In the genomic region with DNA sequence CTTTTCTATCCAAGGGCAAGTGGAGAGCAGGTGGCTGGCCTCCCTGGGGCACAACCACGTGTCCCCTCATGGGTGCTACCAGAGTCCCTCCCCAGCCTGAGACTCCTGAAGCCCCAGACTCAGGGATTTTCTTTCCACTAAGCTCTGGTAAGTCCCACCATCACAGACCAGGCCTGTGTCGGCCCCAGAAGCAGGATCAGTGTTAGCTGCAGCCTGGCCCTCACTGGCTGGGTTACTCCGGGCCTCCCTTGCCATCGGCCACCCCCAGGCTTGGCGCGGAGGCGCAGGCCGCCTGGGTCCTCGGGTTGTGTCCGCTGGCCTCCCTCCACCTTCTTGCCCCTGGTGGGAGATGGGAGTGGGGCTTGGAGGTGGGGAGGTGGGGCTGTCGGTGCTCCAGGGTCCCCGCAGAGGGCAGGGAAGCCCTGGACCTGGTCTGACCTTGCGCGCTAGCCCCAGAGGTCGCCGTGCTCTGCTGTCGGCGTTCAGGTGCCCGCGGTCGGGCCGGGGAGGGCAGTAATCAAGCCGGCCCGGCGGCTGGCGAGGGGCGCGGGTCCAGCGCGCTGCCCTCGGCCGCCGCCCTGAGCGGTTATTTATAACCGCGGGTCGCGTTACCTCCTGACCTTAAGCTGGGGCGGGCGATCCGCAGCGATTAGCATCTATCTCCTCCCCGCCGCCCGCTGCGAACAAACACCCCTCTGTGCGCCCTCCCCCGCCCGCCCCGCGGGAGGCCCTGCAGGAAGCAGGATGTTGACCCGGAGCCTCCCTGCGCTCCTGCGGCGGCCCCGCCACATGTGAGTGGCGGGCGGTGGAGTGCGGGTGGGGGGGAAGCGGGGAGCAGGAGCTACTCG, we compare ENCODE assay signal across 1 cellular context.
TF ChIP-seq lines count a peak whose summit lies in the region.

No MANE protein-coding gene starts in this region.

TF ChIP-seq in K562, 482 proteins besides CTCF, POLR2A, EP300 and RAD21 (continued from another document and continues in another):
- TF ChIP-seq, protein P1, sequence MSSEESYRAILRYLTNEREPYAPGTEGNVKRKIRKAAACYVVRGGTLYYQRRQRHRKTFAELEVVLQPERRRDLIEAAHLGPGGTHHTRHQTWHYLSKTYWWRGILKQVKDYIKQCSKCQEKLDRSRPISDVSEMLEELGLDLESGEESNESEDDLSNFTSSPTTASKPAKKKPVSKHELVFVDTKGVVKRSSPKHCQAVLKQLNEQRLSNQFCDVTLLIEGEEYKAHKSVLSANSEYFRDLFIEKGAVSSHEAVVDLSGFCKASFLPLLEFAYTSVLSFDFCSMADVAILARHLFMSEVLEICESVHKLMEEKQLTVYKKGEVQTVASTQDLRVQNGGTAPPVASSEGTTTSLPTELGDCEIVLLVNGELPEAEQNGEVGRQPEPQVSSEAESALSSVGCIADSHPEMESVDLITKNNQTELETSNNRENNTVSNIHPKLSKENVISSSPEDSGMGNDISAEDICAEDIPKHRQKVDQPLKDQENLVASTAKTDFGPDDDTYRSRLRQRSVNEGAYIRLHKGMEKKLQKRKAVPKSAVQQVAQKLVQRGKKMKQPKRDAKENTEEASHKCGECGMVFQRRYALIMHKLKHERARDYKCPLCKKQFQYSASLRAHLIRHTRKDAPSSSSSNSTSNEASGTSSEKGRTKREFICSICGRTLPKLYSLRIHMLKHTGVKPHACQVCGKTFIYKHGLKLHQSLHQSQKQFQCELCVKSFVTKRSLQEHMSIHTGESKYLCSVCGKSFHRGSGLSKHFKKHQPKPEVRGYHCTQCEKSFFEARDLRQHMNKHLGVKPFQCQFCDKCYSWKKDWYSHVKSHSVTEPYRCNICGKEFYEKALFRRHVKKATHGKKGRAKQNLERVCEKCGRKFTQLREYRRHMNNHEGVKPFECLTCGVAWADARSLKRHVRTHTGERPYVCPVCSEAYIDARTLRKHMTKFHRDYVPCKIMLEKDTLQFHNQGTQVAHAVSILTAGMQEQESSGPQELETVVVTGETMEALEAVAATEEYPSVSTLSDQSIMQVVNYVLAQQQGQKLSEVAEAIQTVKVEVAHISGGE (CRISPR knock-in tag; IDR thresholded peaks at IDR 0.05) = peak in 2 of 3 experiments; percentile 73 to 75; a peak in 3 of 6 replicates
- TF ChIP-seq, protein P2, sequence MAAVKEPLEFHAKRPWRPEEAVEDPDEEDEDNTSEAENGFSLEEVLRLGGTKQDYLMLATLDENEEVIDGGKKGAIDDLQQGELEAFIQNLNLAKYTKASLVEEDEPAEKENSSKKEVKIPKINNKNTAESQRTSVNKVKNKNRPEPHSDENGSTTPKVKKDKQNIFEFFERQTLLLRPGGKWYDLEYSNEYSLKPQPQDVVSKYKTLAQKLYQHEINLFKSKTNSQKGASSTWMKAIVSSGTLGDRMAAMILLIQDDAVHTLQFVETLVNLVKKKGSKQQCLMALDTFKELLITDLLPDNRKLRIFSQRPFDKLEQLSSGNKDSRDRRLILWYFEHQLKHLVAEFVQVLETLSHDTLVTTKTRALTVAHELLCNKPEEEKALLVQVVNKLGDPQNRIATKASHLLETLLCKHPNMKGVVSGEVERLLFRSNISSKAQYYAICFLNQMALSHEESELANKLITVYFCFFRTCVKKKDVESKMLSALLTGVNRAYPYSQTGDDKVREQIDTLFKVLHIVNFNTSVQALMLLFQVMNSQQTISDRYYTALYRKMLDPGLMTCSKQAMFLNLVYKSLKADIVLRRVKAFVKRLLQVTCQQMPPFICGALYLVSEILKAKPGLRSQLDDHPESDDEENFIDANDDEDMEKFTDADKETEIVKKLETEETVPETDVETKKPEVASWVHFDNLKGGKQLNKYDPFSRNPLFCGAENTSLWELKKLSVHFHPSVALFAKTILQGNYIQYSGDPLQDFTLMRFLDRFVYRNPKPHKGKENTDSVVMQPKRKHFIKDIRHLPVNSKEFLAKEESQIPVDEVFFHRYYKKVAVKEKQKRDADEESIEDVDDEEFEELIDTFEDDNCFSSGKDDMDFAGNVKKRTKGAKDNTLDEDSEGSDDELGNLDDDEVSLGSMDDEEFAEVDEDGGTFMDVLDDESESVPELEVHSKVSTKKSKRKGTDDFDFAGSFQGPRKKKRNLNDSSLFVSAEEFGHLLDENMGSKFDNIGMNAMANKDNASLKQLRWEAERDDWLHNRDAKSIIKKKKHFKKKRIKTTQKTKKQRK (IDR thresholded peaks at IDR 0.05; ENCODE audit: borderline replicate concordance, low read depth, low read length) = no peak
- TF ChIP-seq ZNF347 (CRISPR knock-in tag; IDR thresholded peaks at IDR 0.05; ENCODE audit: low read depth) (no peak), KDM1A (IDR thresholded peaks at IDR 0.05) (peak; percentile 73 to 76), TARDBP (IDR thresholded peaks at IDR 0.05) (no peak), CCNT2 (IDR thresholded peaks at IDR 0.05; ENCODE audit: borderline replicate concordance, extremely low read depth, insufficient read length, low read depth, low read length) (peak; percentile 98), RNF2 (IDR thresholded peaks at IDR 0.05) (peak; percentile 95), ZNF140 (CRISPR knock-in tag; IDR thresholded peaks at IDR 0.05) (no peak), SRSF3 (IDR thresholded peaks at IDR 0.05; ENCODE audit: insufficient read depth, low read length) (no peak), HMGN3 (IDR thresholded peaks at IDR 0.05; ENCODE audit: borderline replicate concordance, extremely low read depth, insufficient read length, low read depth, low read length) (peak; percentile 96), SREBF2 (CRISPR knock-in tag; IDR thresholded peaks at IDR 0.05) (no peak), PHF20 (IDR thresholded peaks at IDR 0.05; ENCODE audit: partially characterized antibody) (peak; percentile 23), RAD51 (IDR thresholded peaks at IDR 0.05; ENCODE audit: borderline replicate concordance, low read depth) (no peak), PTBP1 (IDR thresholded peaks at IDR 0.05; ENCODE audit: low read depth, low read length) (no peak), NCOA6 (IDR thresholded peaks at IDR 0.05) (no peak), ZEB2 (IDR thresholded peaks at IDR 0.05) (no peak), NR2C2 (CRISPR knock-in tag; IDR thresholded peaks at IDR 0.05) (no peak), NR2C2 (tag; IDR thresholded peaks at IDR 0.05) (peak; percentile 96), ARID1B (IDR thresholded peaks at IDR 0.05) (peak; percentile 67; the same call in 1 of the 2 replicates), ZNF165 (CRISPR knock-in tag; IDR thresholded peaks at IDR 0.05; ENCODE audit: borderline replicate concordance) (no peak), ZNF764 (CRISPR knock-in tag; IDR thresholded peaks at IDR 0.05; ENCODE audit: low read depth) (no peak), PRPF4 (IDR thresholded peaks at IDR 0.05; ENCODE audit: insufficient read depth, low read depth, low read length, poor library complexity, severe bottlenecking) (peak; percentile 41), RBFOX2 (IDR thresholded peaks at IDR 0.05; ENCODE audit: low read depth, low read length) (peak; percentile 95), SAFB (IDR thresholded peaks at IDR 0.05; ENCODE audit: borderline replicate concordance, low read depth, low read length) (no peak), IFI16 (CRISPR knock-in tag; IDR thresholded peaks at IDR 0.05) (no peak), HMG20B (CRISPR knock-in tag; IDR thresholded peaks at IDR 0.05) (peak; percentile 43; the same call in 1 of the 2 replicates), SRSF9 (IDR thresholded peaks at IDR 0.05; ENCODE audit: borderline replicate concordance, low read depth, low read length) (no peak), TBL1XR1 (IDR thresholded peaks at IDR 0.05; ENCODE audit: low read length in 2 of 2) (peak in 1 of 2 experiments; percentile 85; a peak in 3 of 4 replicates), MECOM (CRISPR knock-in tag; IDR thresholded peaks at IDR 0.05) (no peak), ZNF644 (tag; IDR thresholded peaks at IDR 0.05; ENCODE audit: low read depth) (no peak), MEIS2 (IDR thresholded peaks at IDR 0.05; ENCODE audit: partially characterized antibody) (peak; percentile 57), HSF4 (CRISPR knock-in tag; IDR thresholded peaks at IDR 0.05; ENCODE audit: borderline replicate concordance) (no peak), SP2 (IDR thresholded peaks at IDR 0.05; ENCODE audit: extremely low read depth, low read depth, low read length, poor library complexity, severe bottlenecking) (no peak), GABPB1 (CRISPR knock-in tag; IDR thresholded peaks at IDR 0.05) (peak; percentile 59), RBM34 (IDR thresholded peaks at IDR 0.05; ENCODE audit: borderline replicate concordance, insufficient read depth, low read length) (no peak), ZNF232 (CRISPR knock-in tag; IDR thresholded peaks at IDR 0.05) (no peak; the same call in 1 of the 2 replicates), ZKSCAN8 (CRISPR knock-in tag; IDR thresholded peaks at IDR 0.05) (no peak), CBX2 (IDR thresholded peaks at IDR 0.05; ENCODE audit: insufficient read depth, low read length, poor library complexity, severe bottlenecking) (no peak), ZNF707 (CRISPR knock-in tag; conservative IDR thresholded peaks at IDR 0.05) (no peak)
- TF ChIP-seq, protein P3, sequence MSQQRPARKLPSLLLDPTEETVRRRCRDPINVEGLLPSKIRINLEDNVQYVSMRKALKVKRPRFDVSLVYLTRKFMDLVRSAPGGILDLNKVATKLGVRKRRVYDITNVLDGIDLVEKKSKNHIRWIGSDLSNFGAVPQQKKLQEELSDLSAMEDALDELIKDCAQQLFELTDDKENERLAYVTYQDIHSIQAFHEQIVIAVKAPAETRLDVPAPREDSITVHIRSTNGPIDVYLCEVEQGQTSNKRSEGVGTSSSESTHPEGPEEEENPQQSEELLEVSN (IDR thresholded peaks at IDR 0.05; ENCODE audit: borderline replicate concordance in 1 of 2, extremely low read depth in 1 of 2, insufficient read depth in 1 of 2, insufficient read length in 1 of 2, low read depth in 1 of 2, low read length in 1 of 2, poor library complexity in 1 of 2, severe bottlenecking in 1 of 2) = peak; percentile 59 to 91
- TF ChIP-seq, protein P4, sequence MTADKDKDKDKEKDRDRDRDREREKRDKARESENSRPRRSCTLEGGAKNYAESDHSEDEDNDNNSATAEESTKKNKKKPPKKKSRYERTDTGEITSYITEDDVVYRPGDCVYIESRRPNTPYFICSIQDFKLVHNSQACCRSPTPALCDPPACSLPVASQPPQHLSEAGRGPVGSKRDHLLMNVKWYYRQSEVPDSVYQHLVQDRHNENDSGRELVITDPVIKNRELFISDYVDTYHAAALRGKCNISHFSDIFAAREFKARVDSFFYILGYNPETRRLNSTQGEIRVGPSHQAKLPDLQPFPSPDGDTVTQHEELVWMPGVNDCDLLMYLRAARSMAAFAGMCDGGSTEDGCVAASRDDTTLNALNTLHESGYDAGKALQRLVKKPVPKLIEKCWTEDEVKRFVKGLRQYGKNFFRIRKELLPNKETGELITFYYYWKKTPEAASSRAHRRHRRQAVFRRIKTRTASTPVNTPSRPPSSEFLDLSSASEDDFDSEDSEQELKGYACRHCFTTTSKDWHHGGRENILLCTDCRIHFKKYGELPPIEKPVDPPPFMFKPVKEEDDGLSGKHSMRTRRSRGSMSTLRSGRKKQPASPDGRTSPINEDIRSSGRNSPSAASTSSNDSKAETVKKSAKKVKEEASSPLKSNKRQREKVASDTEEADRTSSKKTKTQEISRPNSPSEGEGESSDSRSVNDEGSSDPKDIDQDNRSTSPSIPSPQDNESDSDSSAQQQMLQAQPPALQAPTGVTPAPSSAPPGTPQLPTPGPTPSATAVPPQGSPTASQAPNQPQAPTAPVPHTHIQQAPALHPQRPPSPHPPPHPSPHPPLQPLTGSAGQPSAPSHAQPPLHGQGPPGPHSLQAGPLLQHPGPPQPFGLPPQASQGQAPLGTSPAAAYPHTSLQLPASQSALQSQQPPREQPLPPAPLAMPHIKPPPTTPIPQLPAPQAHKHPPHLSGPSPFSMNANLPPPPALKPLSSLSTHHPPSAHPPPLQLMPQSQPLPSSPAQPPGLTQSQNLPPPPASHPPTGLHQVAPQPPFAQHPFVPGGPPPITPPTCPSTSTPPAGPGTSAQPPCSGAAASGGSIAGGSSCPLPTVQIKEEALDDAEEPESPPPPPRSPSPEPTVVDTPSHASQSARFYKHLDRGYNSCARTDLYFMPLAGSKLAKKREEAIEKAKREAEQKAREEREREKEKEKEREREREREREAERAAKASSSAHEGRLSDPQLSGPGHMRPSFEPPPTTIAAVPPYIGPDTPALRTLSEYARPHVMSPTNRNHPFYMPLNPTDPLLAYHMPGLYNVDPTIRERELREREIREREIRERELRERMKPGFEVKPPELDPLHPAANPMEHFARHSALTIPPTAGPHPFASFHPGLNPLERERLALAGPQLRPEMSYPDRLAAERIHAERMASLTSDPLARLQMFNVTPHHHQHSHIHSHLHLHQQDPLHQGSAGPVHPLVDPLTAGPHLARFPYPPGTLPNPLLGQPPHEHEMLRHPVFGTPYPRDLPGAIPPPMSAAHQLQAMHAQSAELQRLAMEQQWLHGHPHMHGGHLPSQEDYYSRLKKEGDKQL (CRISPR knock-in tag; IDR thresholded peaks at IDR 0.05; ENCODE audit: borderline replicate concordance) = no peak
- TF ChIP-seq, protein P5, sequence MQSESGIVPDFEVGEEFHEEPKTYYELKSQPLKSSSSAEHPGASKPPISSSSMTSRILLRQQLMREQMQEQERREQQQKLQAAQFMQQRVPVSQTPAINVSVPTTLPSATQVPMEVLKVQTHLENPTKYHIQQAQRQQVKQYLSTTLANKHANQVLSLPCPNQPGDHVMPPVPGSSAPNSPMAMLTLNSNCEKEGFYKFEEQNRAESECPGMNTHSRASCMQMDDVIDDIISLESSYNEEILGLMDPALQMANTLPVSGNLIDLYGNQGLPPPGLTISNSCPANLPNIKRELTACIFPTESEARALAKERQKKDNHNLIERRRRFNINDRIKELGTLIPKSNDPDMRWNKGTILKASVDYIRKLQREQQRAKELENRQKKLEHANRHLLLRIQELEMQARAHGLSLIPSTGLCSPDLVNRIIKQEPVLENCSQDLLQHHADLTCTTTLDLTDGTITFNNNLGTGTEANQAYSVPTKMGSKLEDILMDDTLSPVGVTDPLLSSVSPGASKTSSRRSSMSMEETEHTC (IDR thresholded peaks at IDR 0.05) = peak; percentile 64; the same call in 1 of the 2 replicates
- TF ChIP-seq, protein P6, sequence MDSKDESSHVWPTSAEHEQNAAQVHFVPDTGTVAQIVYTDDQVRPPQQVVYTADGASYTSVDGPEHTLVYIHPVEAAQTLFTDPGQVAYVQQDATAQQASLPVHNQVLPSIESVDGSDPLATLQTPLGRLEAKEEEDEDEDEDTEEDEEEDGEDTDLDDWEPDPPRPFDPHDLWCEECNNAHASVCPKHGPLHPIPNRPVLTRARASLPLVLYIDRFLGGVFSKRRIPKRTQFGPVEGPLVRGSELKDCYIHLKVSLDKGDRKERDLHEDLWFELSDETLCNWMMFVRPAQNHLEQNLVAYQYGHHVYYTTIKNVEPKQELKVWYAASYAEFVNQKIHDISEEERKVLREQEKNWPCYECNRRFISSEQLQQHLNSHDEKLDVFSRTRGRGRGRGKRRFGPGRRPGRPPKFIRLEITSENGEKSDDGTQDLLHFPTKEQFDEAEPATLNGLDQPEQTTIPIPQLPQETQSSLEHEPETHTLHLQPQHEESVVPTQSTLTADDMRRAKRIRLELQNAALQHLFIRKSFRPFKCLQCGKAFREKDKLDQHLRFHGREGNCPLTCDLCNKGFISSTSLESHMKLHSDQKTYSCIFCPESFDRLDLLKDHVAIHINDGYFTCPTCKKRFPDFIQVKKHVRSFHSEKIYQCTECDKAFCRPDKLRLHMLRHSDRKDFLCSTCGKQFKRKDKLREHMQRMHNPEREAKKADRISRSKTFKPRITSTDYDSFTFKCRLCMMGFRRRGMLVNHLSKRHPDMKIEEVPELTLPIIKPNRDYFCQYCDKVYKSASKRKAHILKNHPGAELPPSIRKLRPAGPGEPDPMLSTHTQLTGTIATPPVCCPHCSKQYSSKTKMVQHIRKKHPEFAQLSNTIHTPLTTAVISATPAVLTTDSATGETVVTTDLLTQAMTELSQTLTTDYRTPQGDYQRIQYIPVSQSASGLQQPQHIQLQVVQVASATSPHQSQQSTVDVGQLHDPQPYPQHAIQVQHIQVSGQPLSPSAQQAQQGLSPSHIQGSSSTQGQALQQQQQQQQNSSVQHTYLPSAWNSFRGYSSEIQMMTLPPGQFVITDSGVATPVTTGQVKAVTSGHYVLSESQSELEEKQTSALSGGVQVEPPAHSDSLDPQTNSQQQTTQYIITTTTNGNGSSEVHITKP (IDR thresholded peaks at IDR 0.05; ENCODE audit: partially characterized antibody) = no peak
